In genomic region chr5:168047669-168048111, GRCh38 we compare ENCODE assay signal across 10 cellular contexts.
A peak's percentile ranks its signal among the peaks of the same experiment; 100 is the strongest.
DNase-seq lines count a peak whose midpoint lies in the region; ATAC-seq and TF ChIP-seq lines count a peak whose summit lies in the region.
"Had no signal": no experiment of that assay in that cellular context is flagged by ENCODE, and none has a peak within 500 bp of the region (broad histone marks: within the 10 kb centered on the region; RNA-seq: fewer than 3 reads in every experiment).

No MANE protein-coding gene starts in this region.

- no peaks in the 10 kb centered on the region for H3K9me2 ChIP-seq in Karpas-422 (replicated peaks; ENCODE audit: insufficient read depth, low read length)

- H4K20me1 ChIP-seq in Karpas-422 (ENCODE audit: insufficient read depth, low read depth, low read length) (no peaks in the 10 kb centered on the region), smooth muscle cell (ENCODE audit: low read depth) (no peaks in the 10 kb centered on the region)

- H3K4me1 ChIP-seq in Karpas-422 (ENCODE audit: low read length) = peaks cover 19% of the 10 kb centered on the region
- H3K4me1 ChIP-seq in smooth muscle cell (ENCODE audit: low read depth) = peaks cover 14% of the 10 kb centered on the region

- H2AFZ ChIP-seq in Karpas-422 (ENCODE audit: low read length) (no peak overlapping the region), smooth muscle cell (ENCODE audit: low read depth) (no peak overlapping the region)

- H3K9ac ChIP-seq in Karpas-422 (ENCODE audit: low read length) (no peak overlapping the region), smooth muscle cell (ENCODE audit: low read depth) (no peak overlapping the region)

- peak; percentile 59 for DNase-seq in Karpas-422
- peak; percentile 7 for DNase-seq in putamen (ENCODE audit: low spot score)
- no peak for DNase-seq in smooth muscle cell (lab: John Stamatoyannopoulos, UW; ENCODE audit: unreplicated experiment)
- DNase-seq in WERI-Rb-1 = no peak
- DNase-seq: central memory CD4-positive, alpha-beta T cell; NCI-H1436 treated with DMSO at 0.1 percent for 48 hours had no signal

- H3K4me2 ChIP-seq in Karpas-422 (ENCODE audit: low read depth, low read length, poor library complexity, severe bottlenecking) (peak overlapping the region; percentile 28), smooth muscle cell (no peak overlapping the region)

- ATAC-seq in GM21390 (IDR thresholded peaks at IDR 0.05; ENCODE audit: unreplicated experiment) = peak; percentile 33
- ATAC-seq in esophagus mucosa = peak; percentile 32
- ATAC-seq in GM19452 (IDR thresholded peaks at IDR 0.05; ENCODE audit: unreplicated experiment) = no peak
- no peak for ATAC-seq in GM18498 (IDR thresholded peaks at IDR 0.05; ENCODE audit: unreplicated experiment)

- H3K9me3 ChIP-seq in Karpas-422 (ENCODE audit: low read length) (no peaks in the 10 kb centered on the region), smooth muscle cell (replicated peaks; ENCODE audit: low read depth) (no peaks in the 10 kb centered on the region), WERI-Rb-1 (ENCODE audit: severe bottlenecking) (no peaks in the 10 kb centered on the region)

- no peaks in the 10 kb centered on the region for H3K79me2 ChIP-seq in Karpas-422 (ENCODE audit: low read length)
- H3K79me2 ChIP-seq in smooth muscle cell (ENCODE audit: low read depth) = no peaks in the 10 kb centered on the region

- 11% methylated on average over 1 of the region's 1 CpG for WGBS in smooth muscle cell (ENCODE audit: low lambda C conversion rate)

- H3K27ac ChIP-seq in Karpas-422 (ENCODE audit: low read length) = no peak overlapping the region
- H3K27ac ChIP-seq in smooth muscle cell (ENCODE audit: low read depth) = no peak overlapping the region
- H3K27ac ChIP-seq in WERI-Rb-1 = no peak overlapping the region

- no peaks in the 10 kb centered on the region for H3K36me3 ChIP-seq in Karpas-422 (ENCODE audit: insufficient read depth, low read length)
- no peaks in the 10 kb centered on the region for H3K36me3 ChIP-seq in smooth muscle cell (ENCODE audit: low read depth)
- no peaks in the 10 kb centered on the region for H3K36me3 ChIP-seq in WERI-Rb-1

- H3K27me3 ChIP-seq in Karpas-422 (ENCODE audit: low read length) = no peaks in the 10 kb centered on the region
- no peaks in the 10 kb centered on the region for H3K27me3 ChIP-seq in smooth muscle cell (ENCODE audit: low read depth)
- H3K27me3 ChIP-seq in WERI-Rb-1 (ENCODE audit: insufficient read depth, low read depth, severe bottlenecking) = no peaks in the 10 kb centered on the region

- H3K4me3 ChIP-seq in Karpas-422 (ENCODE audit: low read length) (no peak overlapping the region; the same call in 1 of the 2 replicates), smooth muscle cell (no peak overlapping the region), WERI-Rb-1 (ENCODE audit: low read depth, low read length) (no peak overlapping the region; the same call in 1 of the 2 replicates)

- no peak for TF ChIP-seq CTCF in smooth muscle cell (IDR thresholded peaks at IDR 0.05; ENCODE audit: borderline replicate concordance, insufficient read depth, poor library complexity, severe bottlenecking)
- TF ChIP-seq CTCF in WERI-Rb-1 (IDR thresholded peaks at IDR 0.05; ENCODE audit: low read depth, low read length) = no peak

- H3F3A ChIP-seq in smooth muscle cell (ENCODE audit: low read depth) = no peaks in the 10 kb centered on the region

Comparison
In these comparisons a context has a peak if more than half of its experiments do, and no peak if none do; other contexts are left out.
1. ATAC-seq: peak in GM21390 (single experiment) and esophagus mucosa (single experiment); none in GM19452 (single experiment) and GM18498 (single experiment).
2. DNase-seq: peak in Karpas-422 (single experiment) and putamen (single experiment); none in smooth muscle cell (single experiment) and WERI-Rb-1 (single experiment).